ENCODE assay signal across 8 cellular contexts in genomic region chr11:60905047-60905446, GRCh38. TPM values are rescaled to one million over a fixed set of nuclear protein-coding genes. Genes with fewer than 3 reads are reported as not detected.
DNase-seq lines count a peak whose midpoint lies in the region; ATAC-seq and TF ChIP-seq lines count a peak whose summit lies in the region.

No MANE protein-coding gene starts in this region.

- no peaks in the 10 kb centered on the region for H3K9me2 ChIP-seq in Karpas-422 (replicated peaks; ENCODE audit: insufficient read depth, low read length)

- POLR2A ChIA-PET in CD4-positive, alpha-beta T cell (lab: Charles Lee) = interaction anchor here (1.2 to 3.6 kb wide), 7 partner anchors 10 to 206 kb away, joined by 3 to 43 read pairs (median 4); partner anchors contain the start of genes TMEM109 and TMEM132A

- H3K9ac ChIP-seq in Karpas-422 (ENCODE audit: low read length) = peak overlapping the region; percentile 93

- peak overlapping the region; percentile 96 for H3K27ac Mint-ChIP-seq in CD4-positive, alpha-beta T cell
- H3K27ac Mint-ChIP-seq in central memory CD8-positive, alpha-beta T cell (ENCODE audit: low read depth) = peak overlapping the region; percentile 91
- peak overlapping the region; percentile 39 to 95 (median 61) for H3K27ac Mint-ChIP-seq in nephron

- CTCF ChIA-PET in CD4-positive, alpha-beta T cell (lab: Charles Lee) = interaction anchor here (1.3 to 3.2 kb wide), 4 partner anchors 10 to 481 kb away, joined by 3 to 30 read pairs (median 8); partner anchors contain the start of gene CD6

- no peak for ATAC-seq in CD4-positive, alpha-beta T cell (ENCODE audit: poor library complexity)
- ATAC-seq in central memory CD8-positive, alpha-beta T cell (replicated peaks; ENCODE audit: extremely low read depth, poor library complexity, severe bottlenecking) = no peak
- ATAC-seq in HG03571 (IDR thresholded peaks at IDR 0.05; ENCODE audit: unreplicated experiment) (no peak), GM21825 (IDR thresholded peaks at IDR 0.05; ENCODE audit: unreplicated experiment) (no peak), GM19324 (IDR thresholded peaks at IDR 0.05; ENCODE audit: low FRiP score, unreplicated experiment) (no peak), HG02885 (IDR thresholded peaks at IDR 0.05; ENCODE audit: poor library complexity, unreplicated experiment) (no peak)

- H3K4me3 ChIP-seq in Karpas-422 (ENCODE audit: low read length) = peak overlapping the region; percentile 83

- no peaks in the 10 kb centered on the region for H3K9me3 Mint-ChIP-seq in CD4-positive, alpha-beta T cell
- no peaks in the 10 kb centered on the region for H3K9me3 Mint-ChIP-seq in central memory CD8-positive, alpha-beta T cell
- H3K9me3 Mint-ChIP-seq in nephron = no peaks in the 10 kb centered on the region

- H4K20me1 ChIP-seq in Karpas-422 (ENCODE audit: insufficient read depth, low read depth, low read length) = peaks cover 29% of the 10 kb centered on the region

- intact Hi-C loops in CD4-positive, alpha-beta T cell (cut with DNase I, micrococcal nuclease) = loop anchor here (2.0 to 10.0 kb wide), 6 partner anchors 62 to 1210 kb away; partner anchors contain the start of genes CCDC86 (in 2 of the 2), CYB561A3 (in 1 of the 2), FTH1 (in 1 of the 2) and SYT7 (in 1 of the 2)

- no peak overlapping the region for H2AFZ ChIP-seq in Karpas-422 (ENCODE audit: low read length)

- H3K9me3 ChIP-seq in CD4-positive, alpha-beta T cell (ENCODE audit: control insufficient read depth, low read length) = no peaks in the 10 kb centered on the region
- no peaks in the 10 kb centered on the region for H3K9me3 ChIP-seq in Karpas-422 (ENCODE audit: low read length)

- H3K36me3 ChIP-seq in Karpas-422 (ENCODE audit: insufficient read depth, low read length) = peaks cover 34% of the 10 kb centered on the region; the same call in 1 of the 2 replicates

- peak overlapping the region; percentile 93 for H3K4me3 Mint-ChIP-seq in CD4-positive, alpha-beta T cell
- peak overlapping the region; percentile 92 for H3K4me3 Mint-ChIP-seq in central memory CD8-positive, alpha-beta T cell
- peak overlapping the region; percentile 86 to 94 (median 90) for H3K4me3 Mint-ChIP-seq in nephron

- H3K27me3 Mint-ChIP-seq in CD4-positive, alpha-beta T cell = no peaks in the 10 kb centered on the region
- H3K27me3 Mint-ChIP-seq in central memory CD8-positive, alpha-beta T cell = no peaks in the 10 kb centered on the region
- H3K27me3 Mint-ChIP-seq in nephron (ENCODE audit: low read depth) = peaks cover 5% of the 10 kb centered on the region

- no peak for TF ChIP-seq CTCF in CD4-positive, alpha-beta T cell (IDR thresholded peaks at IDR 0.05)
- TF ChIP-seq CTCF in nephron (IDR thresholded peaks at IDR 0.05; ENCODE audit: unreplicated experiment in 3 of 3) = no peak

- no peak for DNase-seq in CD4-positive, alpha-beta T cell
- DNase-seq in Karpas-422 = no peak
- no peak for DNase-seq in central memory CD8-positive, alpha-beta T cell (ENCODE audit: low spot score in 2 of 2)

- H3K27ac ChIP-seq in CD4-positive, alpha-beta T cell (ENCODE audit: low read depth, low read length) = peak overlapping the region; percentile 85
- peak overlapping the region; percentile 86; the same call in 1 of the 2 replicates for H3K27ac ChIP-seq in Karpas-422 (ENCODE audit: low read length)

- peaks cover 50% of the 10 kb centered on the region for H3K4me1 Mint-ChIP-seq in CD4-positive, alpha-beta T cell (ENCODE audit: low read depth)
- peaks cover 38% of the 10 kb centered on the region for H3K4me1 Mint-ChIP-seq in central memory CD8-positive, alpha-beta T cell
- H3K4me1 Mint-ChIP-seq in nephron = peaks cover 32% of the 10 kb centered on the region

- H3K4me1 ChIP-seq in Karpas-422 (ENCODE audit: low read length) = peaks cover 26% of the 10 kb centered on the region

- H3K4me2 ChIP-seq in Karpas-422 (ENCODE audit: low read depth, low read length, poor library complexity, severe bottlenecking) = peak overlapping the region; percentile 89

- H3K27me3 ChIP-seq in CD4-positive, alpha-beta T cell (ENCODE audit: control insufficient read depth, insufficient read depth, low read length) = no peaks in the 10 kb centered on the region
- no peaks in the 10 kb centered on the region for H3K27me3 ChIP-seq in Karpas-422 (ENCODE audit: low read length)

- H3K36me3 Mint-ChIP-seq in CD4-positive, alpha-beta T cell (ENCODE audit: low read depth) = peaks cover 62% of the 10 kb centered on the region
- peaks cover 29% of the 10 kb centered on the region for H3K36me3 Mint-ChIP-seq in central memory CD8-positive, alpha-beta T cell (ENCODE audit: insufficient read depth)
- H3K36me3 Mint-ChIP-seq in nephron (ENCODE audit: low read depth) = peaks cover 29% of the 10 kb centered on the region

- H3K79me2 ChIP-seq in Karpas-422 (ENCODE audit: low read length) = peaks cover 36% of the 10 kb centered on the region

RNA-seq across cellular contexts. Expression of gene PRPF19, which starts 1.3 kb away (rescaled TPM):
- 10 to 100 TPM; 63.2 to 67.3 TPM for total RNA-seq in CD4-positive, alpha-beta T cell
- 87.2 and 109 TPM in 2 replicates for total RNA-seq in Karpas-422 (2014; rRNA removed; shearing (Covaris generic); ENCODE audit: low replicate concordance)

RNA-seq across cellular contexts. Expression of gene TMEM109, which starts 8.9 kb away (rescaled TPM):
- total RNA-seq in CD4-positive, alpha-beta T cell = 10 to 100 TPM; 27.8 to 32.9 TPM
- total RNA-seq in Karpas-422 (2014; rRNA removed; shearing (Covaris generic); ENCODE audit: low replicate concordance) = 42.3 and 44.4 TPM in 2 replicates

RNA-seq across cellular contexts. Expression of gene TMEM132A, which starts 19.2 kb away (rescaled TPM):
- total RNA-seq in CD4-positive, alpha-beta T cell = not detected
- 1.6 and 5.2 TPM in 2 replicates for total RNA-seq in Karpas-422 (2014; rRNA removed; shearing (Covaris generic); ENCODE audit: low replicate concordance)

RNA-seq across cellular contexts. Expression of gene ZP1, which starts 37.7 kb away (rescaled TPM):
- under 1 TPM in 1 of 2 experiments, not detected in 1; 0.20 TPM for total RNA-seq in CD4-positive, alpha-beta T cell
- total RNA-seq in Karpas-422 (2014; rRNA removed; shearing (Covaris generic); ENCODE audit: low replicate concordance) = not detected in 2 replicates

RNA-seq across cellular contexts. Expression of gene SLC15A3, which starts 46.9 kb away (rescaled TPM):
- total RNA-seq in CD4-positive, alpha-beta T cell = 10 to 100 TPM; 10.5 to 11.9 TPM
- 49.5 and 64.7 TPM in 2 replicates for total RNA-seq in Karpas-422 (2014; rRNA removed; shearing (Covaris generic); ENCODE audit: low replicate concordance)
